Comparison of ENCODE assay signal across 11 cellular contexts in the genomic region with DNA sequence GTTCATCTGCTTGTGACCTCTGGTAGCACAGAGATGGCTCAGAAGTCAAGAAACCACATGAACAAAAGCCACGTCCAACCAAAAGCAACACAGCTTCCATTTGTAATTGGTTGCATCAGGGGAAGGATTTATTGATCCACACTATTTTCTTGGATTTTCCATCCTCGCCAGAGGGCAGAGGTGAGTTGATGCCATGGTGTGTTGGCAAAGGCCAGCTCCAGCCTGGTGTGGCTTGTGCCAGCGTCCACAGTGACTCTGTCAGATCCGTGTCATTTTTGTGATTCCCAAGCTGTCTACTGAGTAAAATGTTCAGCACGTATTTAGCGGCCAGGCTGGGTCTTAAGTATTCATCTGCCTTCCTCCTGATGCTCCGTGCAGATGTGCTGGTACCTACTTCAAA. TPM values are rescaled to one million over a fixed set of nuclear protein-coding genes. Genes with fewer than 3 reads are reported as not detected.
"Had no signal": no experiment of that assay in that cellular context is flagged by ENCODE, and none has a peak within 500 bp of the region (broad histone marks: within the 10 kb centered on the region; RNA-seq: fewer than 3 reads in every experiment).

No MANE protein-coding gene starts in this region.

- H3K27ac Mint-ChIP-seq: GM23338, H9, HFFc6 had no signal

- DNase-seq: GM23248, GOT3, H7, H9, HCEC 1CT, HFFc6 had no signal

- H3K9me3 ChIP-seq: HAP-1 had no signal

- H3K36me3 ChIP-seq: HAP-1 had no signal

- H3K27ac ChIP-seq: GM23248 had no signal

- FAIRE-seq: H1, H54 had no signal

- H3K4me2 ChIP-seq: GM23338 had no signal

- ATAC-seq: GM23338, HCT116 had no signal

- H3K4me3 ChIP-seq: GM23248, GM23338, HAP-1 had no signal

- H3K4me3 Mint-ChIP-seq: GM23338, H9, HFFc6 had no signal

- H3K9me3 Mint-ChIP-seq: GM23338, HFFc6 had no signal

- H3K9ac ChIP-seq: GM23248 had no signal

- H2AFZ ChIP-seq: GM23248, GM23338 had no signal

RNA-seq across cellular contexts. Expression of a gene that starts 30.0 kb away (rescaled TPM):
- total RNA-seq: GM23248, HFFc6 had no signal
- polyA plus RNA-seq: GM23248 had no signal
